ENCODE assay signal across 1 cellular context in the genomic region with DNA sequence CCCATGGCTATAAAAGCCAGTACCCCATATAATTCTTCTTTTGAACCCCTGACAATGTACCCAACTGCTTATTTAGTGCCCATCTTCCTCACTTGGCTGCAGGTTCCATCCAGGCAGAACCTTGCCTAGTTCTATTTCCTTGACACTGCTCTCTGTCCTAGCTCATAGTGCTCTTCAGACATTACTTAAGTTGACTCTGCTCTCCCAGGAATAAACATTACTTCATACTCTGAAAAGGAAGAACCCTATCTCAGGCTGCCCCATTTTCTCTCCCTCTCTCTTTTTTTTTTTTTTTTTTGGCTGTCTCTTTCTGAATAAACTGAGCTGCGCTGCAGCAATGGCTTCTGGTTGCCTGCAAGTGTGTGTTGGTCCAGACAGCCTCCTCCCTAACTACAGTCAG.
TF ChIP-seq lines count a peak whose summit lies in the region.

No MANE protein-coding gene starts in this region.

TF ChIP-seq in SK-N-SH, 30 proteins besides CTCF, POLR2A, EP300 and RAD21 (continued from another document):
- TF ChIP-seq USF2 (IDR thresholded peaks at IDR 0.05; ENCODE audit: borderline replicate concordance, low read depth, low read length) (no peak), NFIC (IDR thresholded peaks at IDR 0.05; ENCODE audit: borderline replicate concordance) (no peak), RXRA (IDR thresholded peaks at IDR 0.05; ENCODE audit: borderline replicate concordance, low read depth) (no peak), YY1 (IDR thresholded peaks at IDR 0.05; ENCODE audit: low read depth) (no peak), GATA2 (CRISPR knock-in tag; IDR thresholded peaks at IDR 0.05) (no peak), NRF1 (IDR thresholded peaks at IDR 0.05; ENCODE audit: low read depth, low read length) (no peak), RCOR1 (IDR thresholded peaks at IDR 0.05; ENCODE audit: low read length) (no peak), CHD2 (IDR thresholded peaks at IDR 0.05; ENCODE audit: low read length, partially characterized antibody) (no peak), MXI1 (IDR thresholded peaks at IDR 0.05; ENCODE audit: low read depth, low read length) (no peak), TAF1 (IDR thresholded peaks at IDR 0.05; ENCODE audit: borderline replicate concordance, low read depth, low read length) (no peak)
- TF ChIP-seq, protein P1, sequence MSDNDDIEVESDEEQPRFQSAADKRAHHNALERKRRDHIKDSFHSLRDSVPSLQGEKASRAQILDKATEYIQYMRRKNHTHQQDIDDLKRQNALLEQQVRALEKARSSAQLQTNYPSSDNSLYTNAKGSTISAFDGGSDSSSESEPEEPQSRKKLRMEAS (IDR thresholded peaks at IDR 0.05; ENCODE audit: low read depth): no peak
- TF ChIP-seq, protein P2, sequence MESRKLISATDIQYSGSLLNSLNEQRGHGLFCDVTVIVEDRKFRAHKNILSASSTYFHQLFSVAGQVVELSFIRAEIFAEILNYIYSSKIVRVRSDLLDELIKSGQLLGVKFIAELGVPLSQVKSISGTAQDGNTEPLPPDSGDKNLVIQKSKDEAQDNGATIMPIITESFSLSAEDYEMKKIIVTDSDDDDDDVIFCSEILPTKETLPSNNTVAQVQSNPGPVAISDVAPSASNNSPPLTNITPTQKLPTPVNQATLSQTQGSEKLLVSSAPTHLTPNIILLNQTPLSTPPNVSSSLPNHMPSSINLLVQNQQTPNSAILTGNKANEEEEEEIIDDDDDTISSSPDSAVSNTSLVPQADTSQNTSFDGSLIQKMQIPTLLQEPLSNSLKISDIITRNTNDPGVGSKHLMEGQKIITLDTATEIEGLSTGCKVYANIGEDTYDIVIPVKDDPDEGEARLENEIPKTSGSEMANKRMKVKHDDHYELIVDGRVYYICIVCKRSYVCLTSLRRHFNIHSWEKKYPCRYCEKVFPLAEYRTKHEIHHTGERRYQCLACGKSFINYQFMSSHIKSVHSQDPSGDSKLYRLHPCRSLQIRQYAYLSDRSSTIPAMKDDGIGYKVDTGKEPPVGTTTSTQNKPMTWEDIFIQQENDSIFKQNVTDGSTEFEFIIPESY (IDR thresholded peaks at IDR 0.05; ENCODE audit: borderline replicate concordance, low read depth): no peak
